In the genomic region with DNA sequence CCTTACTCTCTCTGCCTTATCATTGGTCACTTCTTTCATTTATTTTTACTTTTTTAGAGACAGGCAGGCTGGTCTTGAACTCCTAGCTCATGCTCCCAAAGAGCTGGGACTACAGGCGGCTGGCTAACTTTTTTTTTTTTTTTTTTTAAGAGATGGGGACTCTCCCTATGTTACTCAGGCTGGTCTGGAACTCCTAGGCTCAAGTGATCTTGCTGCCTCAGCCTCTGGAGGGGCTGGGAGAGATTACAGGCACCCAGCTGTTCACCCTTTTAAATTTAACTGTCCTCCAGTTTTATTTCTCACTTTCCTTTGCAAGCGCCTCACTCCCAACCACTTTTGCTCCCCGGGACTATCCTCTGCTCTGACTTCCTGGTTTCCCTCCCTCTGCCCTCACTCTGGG, we compare ENCODE assay signal across 20 cellular contexts. TPM values are rescaled to one million over a fixed set of nuclear protein-coding genes. Genes with fewer than 3 reads are reported as not detected.
DNase-seq lines count a peak whose midpoint lies in the region; ATAC-seq and TF ChIP-seq lines count a peak whose summit lies in the region.
"Had no signal": no experiment of that assay in that cellular context is flagged by ENCODE, and none has a peak within 500 bp of the region (broad histone marks: within the 10 kb centered on the region; RNA-seq: fewer than 3 reads in every experiment).

No MANE protein-coding gene starts in this region.

- H3K9me3 ChIP-seq in Caco-2 (no peaks in the 10 kb centered on the region), H9 (ENCODE audit: control insufficient read depth, low read depth, low read length) (no peaks in the 10 kb centered on the region)
- H3K9me3 ChIP-seq: BLaER1 had no signal

- H2BK5ac ChIP-seq in H9 (ENCODE audit: insufficient read length, low read length) (no peak overlapping the region), mesendoderm (ENCODE audit: low read length) (no peak overlapping the region)

- H3K27me3 ChIP-seq in Caco-2 (replicated peaks; ENCODE audit: control insufficient read depth, insufficient read depth, low read length) (no peaks in the 10 kb centered on the region), H9 (ENCODE audit: insufficient read depth, low read length) (no peaks in the 10 kb centered on the region), mesendoderm (ENCODE audit: insufficient read depth, low read length, poor library complexity) (no peaks in the 10 kb centered on the region)
- H3K27me3 ChIP-seq: BLaER1 had no signal

- no peak overlapping the region for H3K4me2 ChIP-seq in H9 (ENCODE audit: insufficient read depth, insufficient read length, low read length)
- no peak overlapping the region for H3K4me2 ChIP-seq in mesendoderm (ENCODE audit: low read length)
- H3K4me2 ChIP-seq: BLaER1 had no signal

- H3K4me3 Mint-ChIP-seq in Caco-2 (ENCODE audit: unreplicated experiment), result no peak overlapping the region
- H3K4me3 Mint-ChIP-seq in H9, result no peak overlapping the region
- H3K4me3 Mint-ChIP-seq: CD8-positive, alpha-beta memory T cell had no signal

- no peak overlapping the region for H2AFZ ChIP-seq in H9 (ENCODE audit: low read length)

- no peaks in the 10 kb centered on the region for H3K4me1 ChIP-seq in Caco-2
- H3K4me1 ChIP-seq in H9 (ENCODE audit: insufficient read depth, low read length), result no peaks in the 10 kb centered on the region; the same call in 1 of the 2 replicates
- peaks cover 1% of the 10 kb centered on the region for H3K4me1 ChIP-seq in mesendoderm (ENCODE audit: control insufficient read depth, low read depth, low read length)
- H3K4me1 ChIP-seq: BLaER1 had no signal

- no peak overlapping the region for H3T11ph ChIP-seq in H9 (ENCODE audit: low read length)

- H3K36me3 Mint-ChIP-seq in Caco-2 (ENCODE audit: insufficient read depth, unreplicated experiment) (no peaks in the 10 kb centered on the region), H9 (ENCODE audit: insufficient read depth in 1 of 3, low read depth in 3 of 3) (no peaks in the 10 kb centered on the region)

- CTCF ChIA-PET in Caco-2 (lab: Charles Lee), result interaction anchor here (0.6 kb wide), 1 partner anchor 55 kb away, joined by 4 read pairs; no protein-coding TSS in a partner anchor

- H2BK15ac ChIP-seq in H9 (ENCODE audit: low read depth, low read length) (no peak overlapping the region), mesendoderm (replicated peaks; ENCODE audit: low read depth) (no peak overlapping the region)

- intact Hi-C loops in Caco-2 (cut with micrococcal nuclease; ENCODE audit: unreplicated experiment) (no loop called here), sciatic nerve (cut with DNase I) (no loop called here)

- no peak overlapping the region for H2BK12ac ChIP-seq in H9 (ENCODE audit: insufficient read length, low read depth, low read length)

- no peak overlapping the region for H3K56ac ChIP-seq in H9 (ENCODE audit: insufficient read length, low read depth, low read length)
- no peak overlapping the region for H3K56ac ChIP-seq in mesendoderm (ENCODE audit: low read length)

- H2AK5ac ChIP-seq in H9 (ENCODE audit: insufficient read length, low read length), result no peak overlapping the region
- no peak overlapping the region for H2AK5ac ChIP-seq in mesendoderm (ENCODE audit: low read length)

- ATAC-seq in SK-N-SH treated with all-trans-retinoic acid at 6 μM for 48 hours, result peak; percentile 40
- ATAC-seq in sciatic nerve, result no peak
- ATAC-seq: HCT116 had no signal

- H3K23me2 ChIP-seq in H9 (ENCODE audit: insufficient read length, low read depth, low read length, poor library complexity, severe bottlenecking), result peaks cover 2% of the 10 kb centered on the region

- H3K18ac ChIP-seq in H9 (ENCODE audit: insufficient read length, low read depth, low read length) (no peak overlapping the region), mesendoderm (ENCODE audit: low read length) (no peak overlapping the region)

- peaks cover 6% of the 10 kb centered on the region for H3K27me3 Mint-ChIP-seq in Caco-2 (ENCODE audit: insufficient read depth, unreplicated experiment)
- H3K27me3 Mint-ChIP-seq in H9 (ENCODE audit: low read depth), result peaks cover 14% of the 10 kb centered on the region

- H4K5ac ChIP-seq in H9 (ENCODE audit: insufficient read length, low read depth, low read length), result no peak overlapping the region
- no peak overlapping the region for H4K5ac ChIP-seq in mesendoderm (ENCODE audit: low read length)

- H3K23ac ChIP-seq in H9 (ENCODE audit: insufficient read length, low read depth, low read length), result no peak overlapping the region
- no peak overlapping the region for H3K23ac ChIP-seq in mesendoderm (ENCODE audit: low read length)

- no peaks in the 10 kb centered on the region for H3K36me3 ChIP-seq in Caco-2 (ENCODE audit: control insufficient read depth, insufficient read depth, low read length)
- no peaks in the 10 kb centered on the region for H3K36me3 ChIP-seq in mesendoderm (ENCODE audit: control insufficient read depth, insufficient read depth, low read length)
- H3K36me3 ChIP-seq: BLaER1 had no signal

- H3K27ac ChIP-seq in H9 (ENCODE audit: insufficient read length, low read depth, low read length) (no peak overlapping the region), mesendoderm (ENCODE audit: low read depth, low read length) (no peak overlapping the region)
- H3K27ac ChIP-seq: BLaER1 had no signal

- no peak for TF ChIP-seq CTCF in Caco-2 (IDR thresholded peaks at IDR 0.05; ENCODE audit: insufficient read depth in 1 of 2, low read depth in 1 of 2, low read length in 1 of 2, severe bottlenecking in 1 of 2, unreplicated experiment in 1 of 2)
- no peak for TF ChIP-seq CTCF in H9 (conservative IDR thresholded peaks at IDR 0.05)

- no peaks in the 10 kb centered on the region for H4K20me1 ChIP-seq in H9 (ENCODE audit: control insufficient read depth, insufficient read depth, insufficient read length)
- H4K20me1 ChIP-seq: BLaER1 had no signal

- WGBS in H9 (ENCODE audit: extremely low coverage, insufficient read length, low lambda C conversion rate), result no CpG with 5 or more reads among the region's 3 CpGs
- no CpG with 5 or more reads among the region's 3 CpGs for WGBS in mesendoderm (ENCODE audit: extremely low coverage, insufficient coverage, low lambda C conversion rate)

- DNase-seq in Caco-2, result no peak
- DNase-seq in H9, result peak; percentile 33
- DNase-seq in mesendoderm, result peak; percentile 46
- DNase-seq in hepatic stellate cell (ENCODE audit: low spot score), result no peak
- DNase-seq in effector CD4-positive, alpha-beta T cell, result no peak
- no peak for DNase-seq in sciatic nerve (ENCODE audit: low spot score)
- DNase-seq: 8988T; AML-193; CD8-positive, alpha-beta memory T cell; DMS53; GOT3; IMR-90; KBM-7 had no signal

- no peaks in the 10 kb centered on the region for H3K79me2 ChIP-seq in H9 (ENCODE audit: insufficient read depth, low read length)
- H3K79me2 ChIP-seq in mesendoderm (ENCODE audit: control insufficient read depth, insufficient read depth, low read length), result no peaks in the 10 kb centered on the region

- BruUV-seq in Caco-2 (replicated peaks; lab: Mats Ljungman, UMichigan), result no TSS peak

- POLR2A ChIA-PET in Caco-2 (lab: Charles Lee), result no interaction called here

- H3K4ac ChIP-seq in H9 (ENCODE audit: low read depth, low read length) (no peak overlapping the region), mesendoderm (ENCODE audit: low read depth, low read length) (no peak overlapping the region)

- no peak overlapping the region for H3K14ac ChIP-seq in H9 (ENCODE audit: insufficient read depth, low read length)

- H3K27ac Mint-ChIP-seq in Caco-2 (ENCODE audit: unreplicated experiment) (peak overlapping the region; percentile 37), H9 (peak overlapping the region in 2 of 3 experiments; percentile 15 to 44; a peak in 2 of 7 replicates)
- H3K27ac Mint-ChIP-seq: CD8-positive, alpha-beta memory T cell had no signal

- no peak overlapping the region for H3K9ac ChIP-seq in H9 (ENCODE audit: extremely low read depth, insufficient read length, low read length)
- no peak overlapping the region for H3K9ac ChIP-seq in mesendoderm (ENCODE audit: low read length)
- H3K9ac ChIP-seq: BLaER1 had no signal

- H3K79me1 ChIP-seq in H9 (ENCODE audit: insufficient read depth, low read depth, low read length, poor library complexity, severe bottlenecking) (no peaks in the 10 kb centered on the region), mesendoderm (ENCODE audit: low read length) (no peaks in the 10 kb centered on the region)

- no peak overlapping the region for H2BK20ac ChIP-seq in H9 (ENCODE audit: low read depth, low read length, poor library complexity, severe bottlenecking)

- no peak overlapping the region for H2BK120ac ChIP-seq in H9 (ENCODE audit: low read depth, low read length, poor library complexity, severe bottlenecking)
- no peak overlapping the region for H2BK120ac ChIP-seq in mesendoderm (ENCODE audit: low read depth, low read length)

- H3K9me3 Mint-ChIP-seq in Caco-2 (ENCODE audit: unreplicated experiment) (no peaks in the 10 kb centered on the region), H9 (no peaks in the 10 kb centered on the region)

- H4K91ac ChIP-seq in H9 (ENCODE audit: insufficient read length, low read depth, low read length), result no peak overlapping the region

- H3K4me1 Mint-ChIP-seq in Caco-2 (ENCODE audit: low read depth, unreplicated experiment) (peaks cover 15% of the 10 kb centered on the region), H9 (peaks cover 33 to 37% of the 10 kb centered on the region in 2 experiments)

- H4K8ac ChIP-seq in H9 (replicated peaks; ENCODE audit: insufficient read length, low read depth, low read length) (no peak overlapping the region), mesendoderm (ENCODE audit: low read depth, low read length) (no peak overlapping the region)

- H3K4me3 ChIP-seq in Caco-2 (ENCODE audit: low read depth, low read length), result no peak overlapping the region
- no peak overlapping the region for H3K4me3 ChIP-seq in mesendoderm (ENCODE audit: low read length)
- H3K4me3 ChIP-seq: BLaER1, GM12878 had no signal

TF ChIP-seq in SK-N-SH treated with all-trans-retinoic acid at 6 μM for 48 hours, 23 proteins besides CTCF, POLR2A, EP300 and RAD21 (continues in another document):
- TF ChIP-seq, protein P1, sequence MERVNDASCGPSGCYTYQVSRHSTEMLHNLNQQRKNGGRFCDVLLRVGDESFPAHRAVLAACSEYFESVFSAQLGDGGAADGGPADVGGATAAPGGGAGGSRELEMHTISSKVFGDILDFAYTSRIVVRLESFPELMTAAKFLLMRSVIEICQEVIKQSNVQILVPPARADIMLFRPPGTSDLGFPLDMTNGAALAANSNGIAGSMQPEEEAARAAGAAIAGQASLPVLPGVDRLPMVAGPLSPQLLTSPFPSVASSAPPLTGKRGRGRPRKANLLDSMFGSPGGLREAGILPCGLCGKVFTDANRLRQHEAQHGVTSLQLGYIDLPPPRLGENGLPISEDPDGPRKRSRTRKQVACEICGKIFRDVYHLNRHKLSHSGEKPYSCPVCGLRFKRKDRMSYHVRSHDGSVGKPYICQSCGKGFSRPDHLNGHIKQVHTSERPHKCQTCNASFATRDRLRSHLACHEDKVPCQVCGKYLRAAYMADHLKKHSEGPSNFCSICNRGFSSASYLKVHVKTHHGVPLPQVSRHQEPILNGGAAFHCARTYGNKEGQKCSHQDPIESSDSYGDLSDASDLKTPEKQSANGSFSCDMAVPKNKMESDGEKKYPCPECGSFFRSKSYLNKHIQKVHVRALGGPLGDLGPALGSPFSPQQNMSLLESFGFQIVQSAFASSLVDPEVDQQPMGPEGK (CRISPR knock-in tag; IDR thresholded peaks at IDR 0.05; ENCODE audit: borderline replicate concordance), result no peak
- TF ChIP-seq GLIS3 (CRISPR knock-in tag; IDR thresholded peaks at IDR 0.05), result no peak

RNA-seq across cellular contexts. Expression of a gene that starts 5.6 kb away (rescaled TPM):
- total RNA-seq in Caco-2 (2022) (not detected in 2 replicates), H9 (2021) (20.7 and 20.9 TPM in 2 replicates), sciatic nerve (not detected)
- polyA plus RNA-seq in mesendoderm (2013, experiment 1 of 2), result 29.9 TPM
- polyA plus RNA-seq in mesendoderm (2013, experiment 2 of 2), result 30.4 TPM
- total RNA-seq: CD8-positive, alpha-beta memory T cell; Daoy; G401; GM12878; HT-29; IMR-90 had no signal
- polyA plus RNA-seq: CD8-positive, alpha-beta memory T cell; GM12878; IMR-90 had no signal

Comparison
In these comparisons a context has a peak if more than half of its experiments do, and no peak if none do; other contexts are left out.
1. DNase-seq: peak in H9 (single experiment) and mesendoderm (single experiment); none in Caco-2 (0 of 2), hepatic stellate cell (single experiment), effector CD4-positive, alpha-beta T cell (single experiment) and sciatic nerve (single experiment).
2. RNA of a gene that starts 5.6 kb away (total RNA-seq): 20.7 to 20.9 TPM in H9; not detected in Caco-2 and not detected in sciatic nerve (single experiment); every median in the first group is over 10 times any median in the second.